ENCODE assay signal across 26 cellular contexts in genomic region chr5:119876522-119876921, GRCh38.
"Had no signal": no experiment of that assay in that cellular context is flagged by ENCODE, and none has a peak within 500 bp of the region (broad histone marks: within the 10 kb centered on the region; RNA-seq: fewer than 3 reads in every experiment).

No MANE protein-coding gene starts in this region.

- H3K9me3 Mint-ChIP-seq: nephron; stimulated activated memory B cell treated with anti-CD40 and anti-IgM and Interleukin-4, amounts not matched to agents 10 μg/mL and 1 μg/mL and 100 μg/mL, for 72 hours; stimulated activated naive CD8-positive, alpha-beta T cell treated with anti-CD3 and anti-CD28 coated beads, Interleukin-15, Interleukin-2, amounts not matched to agents 100 ng/mL and 50 ng/mL, for 24 hours had no signal

- H3K9me3 ChIP-seq: colonic mucosa, gastrocnemius medialis, heart right ventricle, left ventricle myocardium inferior, lower lobe of right lung, psoas muscle, right lobe of liver, spleen, tibial artery, upper lobe of left lung, uterus had no signal

- H3K36me3 ChIP-seq: colonic mucosa, gastrocnemius medialis, heart right ventricle, left ventricle myocardium inferior, lower lobe of right lung, right lobe of liver, spleen, tibial artery, upper lobe of left lung, uterus had no signal

- H3K4me1 Mint-ChIP-seq: immature natural killer cell; naive B cell; nephron; stimulated activated memory B cell treated with anti-CD40 and anti-IgM and Interleukin-4, amounts not matched to agents 10 μg/mL and 1 μg/mL and 100 μg/mL, for 72 hours had no signal

- H3K4me1 ChIP-seq: colonic mucosa, gastrocnemius medialis, heart right ventricle, left ventricle myocardium inferior, lower lobe of right lung, psoas muscle, right lobe of liver, spleen, tibial artery, upper lobe of left lung, uterus had no signal

- ATAC-seq: gastrocnemius medialis; heart right ventricle; lower lobe of right lung; psoas muscle; right lobe of liver; stimulated activated memory B cell treated with anti-CD40 and anti-IgM and Interleukin-4, amounts not matched to agents 10 μg/mL and 1 μg/mL and 100 μg/mL, for 72 hours had no signal

- H3K4me3 Mint-ChIP-seq: immature natural killer cell; naive B cell; nephron; stimulated activated memory B cell treated with anti-CD40 and anti-IgM and Interleukin-4, amounts not matched to agents 10 μg/mL and 1 μg/mL and 100 μg/mL, for 72 hours; stimulated activated naive CD8-positive, alpha-beta T cell treated with anti-CD3 and anti-CD28 coated beads, Interleukin-15, Interleukin-2, amounts not matched to agents 100 ng/mL and 50 ng/mL, for 24 hours had no signal

- DNase-seq: colonic mucosa; dermis blood vessel endothelial cell; erythroblast; gastrocnemius medialis; heart right ventricle; immature natural killer cell; left ventricle myocardium inferior; lower lobe of right lung; mesenchymal stem cell; midbrain; naive B cell; psoas muscle; retina; right lobe of liver; spleen; stimulated activated CD4-positive, alpha-beta T cell treated with anti-CD3 and anti-CD28 coated beads, Interleukin-15, amount 100 ng/mL, for 24 hours; stimulated activated CD4-positive, alpha-beta T cell treated with anti-CD3 and anti-CD28 coated beads, Interleukin-1b, Interleukin-23, amount 100 ng/mL, for 48 hours; stimulated activated CD4-positive, alpha-beta T cell treated with anti-CD3 and anti-CD28 coated beads, Interleukin-4, amount 100 ng/mL, for 24 hours; tibial artery; upper lobe of left lung; uterus had no signal

- FAIRE-seq: endothelial cell of umbilical vein, keratinocyte had no signal

- H3K4me3 ChIP-seq: colonic mucosa, gastrocnemius medialis, heart right ventricle, left ventricle myocardium inferior, lower lobe of right lung, psoas muscle, right lobe of liver, spleen, tibial artery, upper lobe of left lung, uterus had no signal

- H3K27ac Mint-ChIP-seq: immature natural killer cell; naive B cell; nephron; stimulated activated memory B cell treated with anti-CD40 and anti-IgM and Interleukin-4, amounts not matched to agents 10 μg/mL and 1 μg/mL and 100 μg/mL, for 72 hours; stimulated activated naive CD8-positive, alpha-beta T cell treated with anti-CD3 and anti-CD28 coated beads, Interleukin-15, Interleukin-2, amounts not matched to agents 100 ng/mL and 50 ng/mL, for 24 hours had no signal

- H3K27me3 Mint-ChIP-seq: naive B cell; stimulated activated memory B cell treated with anti-CD40 and anti-IgM and Interleukin-4, amounts not matched to agents 10 μg/mL and 1 μg/mL and 100 μg/mL, for 72 hours; stimulated activated naive CD8-positive, alpha-beta T cell treated with anti-CD3 and anti-CD28 coated beads, Interleukin-15, Interleukin-2, amounts not matched to agents 100 ng/mL and 50 ng/mL, for 24 hours had no signal

- H3K36me3 Mint-ChIP-seq: immature natural killer cell; naive B cell; stimulated activated memory B cell treated with anti-CD40 and anti-IgM and Interleukin-4, amounts not matched to agents 10 μg/mL and 1 μg/mL and 100 μg/mL, for 72 hours had no signal
